ENCODE assay signal across 16 cellular contexts in the genomic region with DNA sequence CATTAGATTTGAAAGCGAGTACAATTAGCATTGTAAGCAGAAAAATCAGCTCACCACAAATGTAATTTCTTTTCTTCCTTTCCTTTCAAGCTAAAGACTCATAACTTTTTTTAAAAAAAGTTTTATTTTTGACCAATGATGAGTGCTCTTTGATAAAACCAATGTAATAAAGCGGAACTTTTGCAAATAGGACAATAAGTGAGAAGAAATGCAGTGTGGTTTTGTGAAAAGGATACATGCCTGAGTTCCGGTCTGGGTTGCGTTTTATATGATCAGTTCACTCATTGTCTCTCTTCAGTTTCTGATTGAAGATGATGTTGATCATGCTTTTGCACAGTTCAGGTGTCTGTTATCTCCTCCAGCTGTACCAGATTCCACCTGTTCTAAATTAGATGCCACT.
DNase-seq lines count a peak whose midpoint lies in the region; ATAC-seq and TF ChIP-seq lines count a peak whose summit lies in the region.
"Had no signal": no experiment of that assay in that cellular context is flagged by ENCODE, and none has a peak within 500 bp of the region (broad histone marks: within the 10 kb centered on the region; RNA-seq: fewer than 3 reads in every experiment).

No MANE protein-coding gene starts in this region.

- no peaks in the 10 kb centered on the region for H3K36me3 Mint-ChIP-seq in activated T-cell treated with anti-CD3 and anti-CD28 coated beads, Interleukin-2, amount 50 U/mL, for 72 hours (ENCODE audit: insufficient read depth in 2 of 2)
- H3K36me3 Mint-ChIP-seq in activated naive CD8-positive, alpha-beta T cell treated with anti-CD3 and anti-CD28 coated beads, Interleukin-2, amount 50 U/mL, for 24 hours (ENCODE audit: low read depth) = peaks cover 6% of the 10 kb centered on the region
- H3K36me3 Mint-ChIP-seq: CD14-positive monocyte had no signal

- peak overlapping the region in 1 of 2 donors; percentile 79 for H3K4me3 Mint-ChIP-seq in activated T-cell treated with anti-CD3 and anti-CD28 coated beads, Interleukin-2, amount 50 U/mL, for 72 hours
- H3K4me3 Mint-ChIP-seq in activated naive CD8-positive, alpha-beta T cell treated with anti-CD3 and anti-CD28 coated beads, Interleukin-2, amount 50 U/mL, for 24 hours = no peak overlapping the region
- H3K4me3 Mint-ChIP-seq: CD14-positive monocyte had no signal

- H3K36me3 ChIP-seq in OCI-LY3 (replicated peaks; ENCODE audit: low read depth, low read length) (no peaks in the 10 kb centered on the region), aorta (ENCODE audit: control insufficient read depth in 1 of 2, insufficient read depth in 2 of 2, low read length in 1 of 2) (no peaks in the 10 kb centered on the region)

- H3K4me3 ChIP-seq in OCI-LY3 (ENCODE audit: low read length) = peak overlapping the region; percentile 60
- H3K4me3 ChIP-seq in aorta (ENCODE audit: low read length in 2 of 2) = no peak overlapping the region

- ATAC-seq in activated T-cell treated with anti-CD3 and anti-CD28 coated beads, Interleukin-2, amount 50 U/mL, for 72 hours (replicated peaks in 1 of 2) = no peak
- ATAC-seq in activated naive CD8-positive, alpha-beta T cell treated with anti-CD3 and anti-CD28 coated beads, Interleukin-2, amount 50 U/mL, for 24 hours = no peak
- ATAC-seq in GM21737 (IDR thresholded peaks at IDR 0.05; ENCODE audit: unreplicated experiment) = no peak
- ATAC-seq in aorta (ENCODE audit: low FRiP score) = no peak
- ATAC-seq: HCT116 had no signal

- no peaks in the 10 kb centered on the region for H3K27me3 Mint-ChIP-seq in activated T-cell treated with anti-CD3 and anti-CD28 coated beads, Interleukin-2, amount 50 U/mL, for 72 hours (ENCODE audit: low read depth)
- no peaks in the 10 kb centered on the region for H3K27me3 Mint-ChIP-seq in activated naive CD8-positive, alpha-beta T cell treated with anti-CD3 and anti-CD28 coated beads, Interleukin-2, amount 50 U/mL, for 24 hours

- peak overlapping the region; percentile 76 for H3K4me2 ChIP-seq in OCI-LY3 (ENCODE audit: low read length)

- H3K9ac ChIP-seq in OCI-LY3 (ENCODE audit: low read length) = peak overlapping the region; percentile 40; the same call in 1 of the 2 replicates

- H3K9me3 ChIP-seq in OCI-LY3 (ENCODE audit: insufficient read depth, low read length) (no peaks in the 10 kb centered on the region), aorta (ENCODE audit: control insufficient read depth, low read length) (no peaks in the 10 kb centered on the region)

- H4K20me1 ChIP-seq in OCI-LY3 (ENCODE audit: insufficient read depth, low read length) = no peaks in the 10 kb centered on the region

- no peak for TF ChIP-seq CTCF in OCI-LY3 (IDR thresholded peaks at IDR 0.05; ENCODE audit: low read depth, low read length)

- peaks cover 32% of the 10 kb centered on the region for H3K4me1 Mint-ChIP-seq in activated T-cell treated with anti-CD3 and anti-CD28 coated beads, Interleukin-2, amount 50 U/mL, for 72 hours (ENCODE audit: low read depth)
- peaks cover 25% of the 10 kb centered on the region for H3K4me1 Mint-ChIP-seq in activated naive CD8-positive, alpha-beta T cell treated with anti-CD3 and anti-CD28 coated beads, Interleukin-2, amount 50 U/mL, for 24 hours
- H3K4me1 Mint-ChIP-seq: CD14-positive monocyte had no signal

- peaks cover 0 to 2% of the 10 kb centered on the region in 2 donors for H3K9me3 Mint-ChIP-seq in activated T-cell treated with anti-CD3 and anti-CD28 coated beads, Interleukin-2, amount 50 U/mL, for 72 hours
- H3K9me3 Mint-ChIP-seq in activated naive CD8-positive, alpha-beta T cell treated with anti-CD3 and anti-CD28 coated beads, Interleukin-2, amount 50 U/mL, for 24 hours = peaks cover 3% of the 10 kb centered on the region

- H3K4me1 ChIP-seq in OCI-LY3 (ENCODE audit: low read length) (peaks cover 38% of the 10 kb centered on the region), aorta (ENCODE audit: control insufficient read depth in 1 of 2, insufficient read depth in 2 of 2, low read length in 2 of 2) (no peaks in the 10 kb centered on the region)

- H3K27me3 ChIP-seq in OCI-LY3 (ENCODE audit: low read depth, low read length) = no peaks in the 10 kb centered on the region
- H3K27me3 ChIP-seq in aorta (ENCODE audit: control insufficient read depth in 1 of 2, insufficient read depth in 2 of 2, low read length in 1 of 2) = no peaks in the 10 kb centered on the region

- WGBS in aorta, 2 donors = 73% methylated on average over 4 of the region's 4 CpGs

- POLR2A ChIA-PET in HEK293T (lab: Yijun Ruan, JAX) = no interaction called here

- no peak for DNase-seq in activated T-cell treated with anti-CD3 and anti-CD28 coated beads, Interleukin-2, amount 50 U/mL, for 72 hours
- no peak for DNase-seq in activated T-cell treated with anti-CD3 and anti-CD28 coated beads, Interleukin-2, amount 50 U/mL, for 1 hour
- DNase-seq in activated naive CD8-positive, alpha-beta T cell treated with anti-CD3 and anti-CD28 coated beads, Interleukin-2, amount 50 U/mL, for 24 hours = no peak
- DNase-seq in HEK293T (ENCODE audit: extremely low spot score) = no peak
- no peak for DNase-seq in aorta
- DNase-seq: ACHN, AML-193, DMS79, NCI-H1930, NCI-H69, OCI-M1 had no signal

- H2AFZ ChIP-seq in OCI-LY3 (ENCODE audit: low read depth, low read length) = no peak overlapping the region

- intact Hi-C loops in aorta (cut with DNase I) = no loop called here

- peak overlapping the region; percentile 55 for H3K27ac Mint-ChIP-seq in activated T-cell treated with anti-CD3 and anti-CD28 coated beads, Interleukin-2, amount 50 U/mL, for 72 hours
- H3K27ac Mint-ChIP-seq in activated naive CD8-positive, alpha-beta T cell treated with anti-CD3 and anti-CD28 coated beads, Interleukin-2, amount 50 U/mL, for 24 hours = peak overlapping the region; percentile 15
- H3K27ac Mint-ChIP-seq: CD14-positive monocyte had no signal

- CTCF ChIA-PET in HEK293T (lab: Yijun Ruan, JAX) = no interaction called here

- no peaks in the 10 kb centered on the region for H3K79me2 ChIP-seq in OCI-LY3 (ENCODE audit: low read length)

- H3K27ac ChIP-seq in OCI-LY3 (ENCODE audit: low read length) (peak overlapping the region; percentile 36; the same call in 1 of the 2 replicates), aorta (ENCODE audit: low read depth in 1 of 2, low read length in 2 of 2) (no peak overlapping the region)
- H3K27ac ChIP-seq: HL-60 had no signal

TF ChIP-seq in HEK293T, 16 proteins besides CTCF, POLR2A, EP300 and RAD21:
- TF ChIP-seq LEF1 (IDR thresholded peaks at IDR 0.05; ENCODE audit: borderline replicate concordance) (no peak), FOXK2 (IDR thresholded peaks at IDR 0.05) (no peak), FOXM1 (IDR thresholded peaks at IDR 0.05; ENCODE audit: borderline replicate concordance) (no peak), TARDBP (IDR thresholded peaks at IDR 0.05) (no peak)
